Comparison of ENCODE assay signal across 15 cellular contexts in the genomic region with DNA sequence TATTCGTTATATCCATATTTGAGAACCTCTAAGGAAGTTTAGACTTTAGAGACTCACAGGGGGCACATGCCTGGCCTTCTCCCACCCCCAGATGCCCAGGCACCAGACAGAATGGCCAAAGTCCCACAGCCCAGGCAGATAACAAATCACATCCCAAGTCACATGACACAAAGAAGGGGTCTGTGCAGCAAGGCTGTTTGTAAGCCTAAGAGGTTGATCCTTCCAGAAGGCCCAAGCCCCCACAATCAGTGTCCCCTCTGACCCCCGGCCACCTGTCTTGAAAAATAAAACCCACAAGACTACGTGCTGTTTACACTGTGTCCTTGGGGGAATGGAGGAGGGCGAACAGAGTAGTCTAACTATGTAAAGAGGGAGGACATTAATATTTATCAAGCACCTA. TPM values are rescaled to one million over a fixed set of nuclear protein-coding genes. Genes with fewer than 3 reads are reported as not detected.
DNase-seq lines count a peak whose midpoint lies in the region; ATAC-seq and TF ChIP-seq lines count a peak whose summit lies in the region.
"Had no signal": no experiment of that assay in that cellular context is flagged by ENCODE, and none has a peak within 500 bp of the region (broad histone marks: within the 10 kb centered on the region; RNA-seq: fewer than 3 reads in every experiment).

No MANE protein-coding gene starts in this region.

- H3K4me3 ChIP-seq in WERI-Rb-1 (ENCODE audit: low read depth, low read length) (no peak overlapping the region), iPS-20b (ENCODE audit: low read length) (no peak overlapping the region), brain microvascular endothelial cell (ENCODE audit: low read depth, low read length) (no peak overlapping the region)
- H3K4me3 ChIP-seq: SJCRH30 had no signal

- no peaks in the 10 kb centered on the region for H3K9me3 Mint-ChIP-seq in activated CD4-positive, alpha-beta T cell treated with anti-CD3 and anti-CD28 coated beads for 36 hours (ENCODE audit: low read depth)
- H3K9me3 Mint-ChIP-seq in stimulated activated effector memory CD8-positive, alpha-beta T cell treated with anti-CD3 and anti-CD28 coated beads, Interleukin-12 subunit alpha, Interleukin-12 subunit beta, amount 100 ng/mL, for 72 hours, result no peaks in the 10 kb centered on the region
- H3K9me3 Mint-ChIP-seq: activated CD4-positive, alpha-beta T cell treated with anti-CD3 and anti-CD28 coated beads, Interleukin-2, amount 10 ng/mL, durations not matched to agents 7 days and 5 days had no signal

- H3K9me3 ChIP-seq in WERI-Rb-1 (ENCODE audit: severe bottlenecking), result no peaks in the 10 kb centered on the region
- no peaks in the 10 kb centered on the region for H3K9me3 ChIP-seq in iPS-20b (ENCODE audit: insufficient read depth, low read depth, low read length)
- H3K9me3 ChIP-seq: SJCRH30 had no signal

- intact Hi-C loops in activated CD4-positive, alpha-beta T cell treated with anti-CD3 and anti-CD28 coated beads for 36 hours (cut with DNase I, micrococcal nuclease), result no loop called here

- no peaks in the 10 kb centered on the region for H3K27me3 Mint-ChIP-seq in activated CD4-positive, alpha-beta T cell treated with anti-CD3 and anti-CD28 coated beads for 36 hours
- H3K27me3 Mint-ChIP-seq: activated CD4-positive, alpha-beta T cell treated with anti-CD3 and anti-CD28 coated beads, Interleukin-2, amount 10 ng/mL, durations not matched to agents 7 days and 5 days had no signal

- CTCF ChIA-PET in activated CD4-positive, alpha-beta T cell treated with anti-CD3 and anti-CD28 coated beads for 36 hours (lab: Charles Lee), result interaction anchor here (2.1 to 4.9 kb wide), 3 partner anchors 7 to 63 kb away, joined by 7 to 62 read pairs (median 15); no protein-coding TSS in a partner anchor

- H3K4me3 Mint-ChIP-seq in activated CD4-positive, alpha-beta T cell treated with anti-CD3 and anti-CD28 coated beads for 36 hours, result no peak overlapping the region
- no peak overlapping the region for H3K4me3 Mint-ChIP-seq in stimulated activated effector memory CD8-positive, alpha-beta T cell treated with anti-CD3 and anti-CD28 coated beads, Interleukin-12 subunit alpha, Interleukin-12 subunit beta, amount 100 ng/mL, for 72 hours
- H3K4me3 Mint-ChIP-seq: activated CD4-positive, alpha-beta T cell treated with anti-CD3 and anti-CD28 coated beads, Interleukin-2, amount 10 ng/mL, durations not matched to agents 7 days and 5 days had no signal

- H3K36me3 ChIP-seq in WERI-Rb-1 (peaks cover 13% of the 10 kb centered on the region), iPS-20b (ENCODE audit: insufficient read depth, low read depth, low read length) (no peaks in the 10 kb centered on the region), brain microvascular endothelial cell (replicated peaks) (no peaks in the 10 kb centered on the region)

- H3K36me3 Mint-ChIP-seq in activated CD4-positive, alpha-beta T cell treated with anti-CD3 and anti-CD28 coated beads for 36 hours (ENCODE audit: low read depth), result peaks cover 2% of the 10 kb centered on the region
- peaks cover 6% of the 10 kb centered on the region for H3K36me3 Mint-ChIP-seq in stimulated activated effector memory CD8-positive, alpha-beta T cell treated with anti-CD3 and anti-CD28 coated beads, Interleukin-12 subunit alpha, Interleukin-12 subunit beta, amount 100 ng/mL, for 72 hours

- DNase-seq in activated CD4-positive, alpha-beta T cell treated with anti-CD3 and anti-CD28 coated beads for 36 hours, result no peak
- DNase-seq in activated CD4-positive, alpha-beta T cell treated with anti-CD3 and anti-CD28 coated beads, Interleukin-2, amount 50 U/mL, for 4 hours, result no peak
- DNase-seq in WERI-Rb-1 (no peak), Ammon's horn (ENCODE audit: low spot score) (no peak), brain microvascular endothelial cell (no peak)
- DNase-seq in stimulated activated effector memory CD8-positive, alpha-beta T cell treated with anti-CD3 and anti-CD28 coated beads, Interleukin-12 subunit alpha, Interleukin-12 subunit beta, amount 100 ng/mL, for 72 hours (ENCODE audit: low spot score in 2 of 2), result no peak
- DNase-seq in activated CD4-positive, CD25-positive, alpha-beta regulatory T cell treated with anti-CD3 and anti-CD28 coated beads, Interleukin-2, amount 50 U/mL, for 72 hours, result no peak
- DNase-seq: 8988T; activated CD4-positive, alpha-beta T cell treated with anti-CD3 and anti-CD28 coated beads, Interleukin-2, amount 10 ng/mL, durations not matched to agents 7 days and 5 days; GDM1; HCEC 1CT; NCI-H446 treated with DMSO at 0.1 percent for 48 hours had no signal

- no peaks in the 10 kb centered on the region for H3K27me3 ChIP-seq in WERI-Rb-1 (ENCODE audit: insufficient read depth, low read depth, severe bottlenecking)
- H3K27me3 ChIP-seq in iPS-20b (ENCODE audit: insufficient read depth, low read length), result no peaks in the 10 kb centered on the region
- no peaks in the 10 kb centered on the region for H3K27me3 ChIP-seq in brain microvascular endothelial cell (replicated peaks)
- H3K27me3 ChIP-seq: SJCRH30 had no signal

- peaks cover 65% of the 10 kb centered on the region for H3K4me1 ChIP-seq in iPS-20b (ENCODE audit: insufficient read depth, low read length)

- peak overlapping the region; percentile 34; the same call in 1 of the 2 replicates for H3K9ac ChIP-seq in iPS-20b (ENCODE audit: low read depth, low read length)

- ATAC-seq in activated CD4-positive, alpha-beta T cell treated with anti-CD3 and anti-CD28 coated beads for 36 hours, result no peak
- no peak for ATAC-seq in stimulated activated effector memory CD8-positive, alpha-beta T cell treated with anti-CD3 and anti-CD28 coated beads, Interleukin-12 subunit alpha, Interleukin-12 subunit beta, amount 100 ng/mL, for 72 hours
- ATAC-seq: esophagus mucosa had no signal

- POLR2A ChIA-PET in activated CD4-positive, alpha-beta T cell treated with anti-CD3 and anti-CD28 coated beads for 36 hours (lab: Charles Lee), result no interaction called here

- peaks cover 79% of the 10 kb centered on the region for H3K4me1 Mint-ChIP-seq in activated CD4-positive, alpha-beta T cell treated with anti-CD3 and anti-CD28 coated beads for 36 hours
- H3K4me1 Mint-ChIP-seq in stimulated activated effector memory CD8-positive, alpha-beta T cell treated with anti-CD3 and anti-CD28 coated beads, Interleukin-12 subunit alpha, Interleukin-12 subunit beta, amount 100 ng/mL, for 72 hours, result peaks cover 82% of the 10 kb centered on the region

- peak overlapping the region; percentile 7; the same call in 1 of the 2 replicates for H3K27ac ChIP-seq in WERI-Rb-1
- no peak overlapping the region for H3K27ac ChIP-seq in iPS-20b (ENCODE audit: low read length)
- no peak overlapping the region for H3K27ac ChIP-seq in brain microvascular endothelial cell
- H3K27ac ChIP-seq: SJCRH30 had no signal

- TF ChIP-seq CTCF in WERI-Rb-1 (IDR thresholded peaks at IDR 0.05; ENCODE audit: low read depth, low read length), result no peak
- no peak for TF ChIP-seq CTCF in brain microvascular endothelial cell (IDR thresholded peaks at IDR 0.05; ENCODE audit: low read depth, low read length, missing control alignments)

- in situ Hi-C loops in brain microvascular endothelial cell (cut with HindIII; ENCODE audit: low pct_ligation_motif_present, low sequenced_read_pairs), result no loop called here

- H3K27ac Mint-ChIP-seq in activated CD4-positive, alpha-beta T cell treated with anti-CD3 and anti-CD28 coated beads for 36 hours, result peak overlapping the region; percentile 78
- H3K27ac Mint-ChIP-seq in stimulated activated effector memory CD8-positive, alpha-beta T cell treated with anti-CD3 and anti-CD28 coated beads, Interleukin-12 subunit alpha, Interleukin-12 subunit beta, amount 100 ng/mL, for 72 hours, result peak overlapping the region; percentile 91
- H3K27ac Mint-ChIP-seq: activated CD4-positive, alpha-beta T cell treated with anti-CD3 and anti-CD28 coated beads, Interleukin-2, amount 10 ng/mL, durations not matched to agents 7 days and 5 days had no signal

RNA-seq across cellular contexts. Expression of gene CTDSP2, which starts 5.1 kb away (rescaled TPM):
- 10 to 100 TPM; 80.9 to 85.4 TPM for total RNA-seq in activated CD4-positive, alpha-beta T cell treated with anti-CD3 and anti-CD28 coated beads for 36 hours

RNA-seq across cellular contexts. Expression of gene AVIL, which starts 22.9 kb away (rescaled TPM):
- total RNA-seq in activated CD4-positive, alpha-beta T cell treated with anti-CD3 and anti-CD28 coated beads for 36 hours, result under 1 TPM; 0.53 to 0.75 TPM

RNA-seq across cellular contexts. Expression of gene TSFM, which starts 58.9 kb away (rescaled TPM):
- 10 to 100 TPM; 30.7 to 56.9 TPM for total RNA-seq in activated CD4-positive, alpha-beta T cell treated with anti-CD3 and anti-CD28 coated beads for 36 hours
